1 cellular context compared by ENCODE assay signal in genomic region chr9:133943781-133944745, GRCh38.
TF ChIP-seq lines count a peak whose summit lies in the region.

No MANE protein-coding gene starts in this region.

TF ChIP-seq in WTC11, 78 proteins besides CTCF, POLR2A, EP300 and RAD21 (continued from another document):
- no peak for TF ChIP-seq ZNF416 (CRISPR knock-in tag; IDR thresholded peaks at IDR 0.05)
- TF ChIP-seq ZNF512 (CRISPR knock-in tag; IDR thresholded peaks at IDR 0.05; ENCODE audit: borderline replicate concordance) = no peak
